ENCODE assay signal across 8 cellular contexts in genomic region chr9:120876842-120877240, GRCh38. TPM values are rescaled to one million over a fixed set of nuclear protein-coding genes. Genes with fewer than 3 reads are reported as not detected.
DNase-seq lines count a peak whose midpoint lies in the region; ATAC-seq and TF ChIP-seq lines count a peak whose summit lies in the region.

Gene PHF19 (minus strand): TSS chr9:120877188. CDS start chr9:120874741, 2,447 bp downstream.

- peaks cover 0 to 3% of the 10 kb centered on the region in 2 donors for H3K36me3 ChIP-seq in esophagus (ENCODE audit: control insufficient read depth in 2 of 2, insufficient read depth in 2 of 2, low read length in 1 of 2)

- no peaks in the 10 kb centered on the region for H3K27me3 Mint-ChIP-seq in naive thymus-derived CD8-positive, alpha-beta T cell

- no peaks in the 10 kb centered on the region for H3K27me3 ChIP-seq in esophagus (ENCODE audit: control insufficient read depth in 1 of 2, insufficient read depth in 2 of 2, low read length in 2 of 2)

- no peaks in the 10 kb centered on the region for H3K9me3 Mint-ChIP-seq in naive thymus-derived CD8-positive, alpha-beta T cell

- POLR2A ChIA-PET in naive thymus-derived CD8-positive, alpha-beta T cell (lab: Charles Lee): interaction anchor here (1.8 to 18.9 kb wide), 9 partner anchors 9 to 84 kb away, joined by 5 to 580 read pairs (median 9); partner anchors contain the start of genes FBXW2 and TRAF1

- 1 to 3% methylated on average over 15 to 45 of the region's 45 CpGs for WGBS in esophagus, 2 donors

- H3K4me3 ChIP-seq in esophagus (ENCODE audit: low read depth in 1 of 2, low read length in 2 of 2): peak within 1 kb of the TSS; percentile 61 to 65

- TF ChIP-seq CTCF in VCaP (conservative IDR thresholded peaks at IDR 0.05): no peak

- peaks cover 0 to 23% (median 0%) of the 10 kb centered on the region in 3 donors for H3K36me3 Mint-ChIP-seq in naive thymus-derived CD8-positive, alpha-beta T cell

- peak; percentile 5 for ATAC-seq in GM19372 (IDR thresholded peaks at IDR 0.05; ENCODE audit: low read depth, unreplicated experiment)
- ATAC-seq in naive thymus-derived CD8-positive, alpha-beta T cell: peak; percentile 11 to 16
- no peak for ATAC-seq in GM18517 (IDR thresholded peaks at IDR 0.05; ENCODE audit: unreplicated experiment)

- H3K9me3 ChIP-seq in esophagus (ENCODE audit: control insufficient read depth in 2 of 2, insufficient read depth in 1 of 2, low read depth in 1 of 2, low read length in 1 of 2): no peaks in the 10 kb centered on the region

- peak within 1 kb of the TSS; percentile 91 to 99 (median 96) for H3K4me3 Mint-ChIP-seq in naive thymus-derived CD8-positive, alpha-beta T cell

- H3K27ac ChIP-seq in VCaP (peak within 1 kb of the TSS; percentile 94), esophagus (ENCODE audit: low read depth in 2 of 2, low read length in 1 of 2) (peak within 1 kb of the TSS; percentile 96 to 98)

- peaks cover 39 to 81% (median 72%) of the 10 kb centered on the region in 4 donors for H3K4me1 Mint-ChIP-seq in naive thymus-derived CD8-positive, alpha-beta T cell

- DNase-seq in COLO668 (lab: John Stamatoyannopoulos, UW; ENCODE audit: unreplicated experiment) (peak; percentile 81), HT1080 (ENCODE audit: low read depth) (no peak), COR-L47 (lab: John Stamatoyannopoulos, UW) (no peak)
- peak in 2 of 10 donors; percentile 39 to 62 for DNase-seq in naive thymus-derived CD8-positive, alpha-beta T cell

- H3K27ac Mint-ChIP-seq in naive thymus-derived CD8-positive, alpha-beta T cell: peak within 1 kb of the TSS; percentile 94 to 100 (median 98)

- H3K4me1 ChIP-seq in esophagus (ENCODE audit: control insufficient read depth in 2 of 2, insufficient read depth in 2 of 2, low read length in 1 of 2): peaks cover 3 to 17% of the 10 kb centered on the region in 2 donors

RNA-seq across cellular contexts. Expression of gene PHF19, which starts in this region (rescaled TPM):
- 87.7 and 97.9 TPM in 2 replicates for total RNA-seq in HT1080 (2014; rRNA removed; shearing (Covaris generic))
- 38.7 and 40.6 TPM in 2 replicates for polyA plus RNA-seq in HT1080 (2015; cell fraction: cytosol; rRNA removed)
- polyA plus RNA-seq in HT1080 (2015; cell fraction: nucleus; rRNA removed): 59.3 and 68.3 TPM in 2 replicates
- polyA plus RNA-seq in esophagus: 10 to 100 TPM; 22.3 to 28.8 TPM
- 100 to 1,000 TPM; 143 to 144 TPM for total RNA-seq in naive thymus-derived CD8-positive, alpha-beta T cell
- 10 to 100 TPM in 1 of 3 donors, 1 to 10 TPM in 2; 6.3 to 11.8 (median 9.4) TPM for polyA plus RNA-seq in naive thymus-derived CD8-positive, alpha-beta T cell
